In genomic region chr3:139319428-139320402, GRCh38 we compare ENCODE assay signal across 11 cellular contexts. TPM values are rescaled to one million over a fixed set of nuclear protein-coding genes. Genes with fewer than 3 reads are reported as not detected.
DNase-seq lines count a peak whose midpoint lies in the region; ATAC-seq, FAIRE-seq and TF ChIP-seq lines count a peak whose summit lies in the region.
"Had no signal": no experiment of that assay in that cellular context is flagged by ENCODE, and none has a peak within 500 bp of the region (broad histone marks: within the 10 kb centered on the region; RNA-seq: fewer than 3 reads in every experiment).

No MANE protein-coding gene starts in this region.

- H3K27ac ChIP-seq in dorsolateral prefrontal cortex (no peak overlapping the region), prostate gland (no peak overlapping the region)
- H3K27ac ChIP-seq: SJSA1, thoracic aorta had no signal

- TF ChIP-seq CTCF in D721Med (IDR thresholded peaks at IDR 0.05; ENCODE audit: insufficient read depth, missing control alignments) (peak; percentile 40), dorsolateral prefrontal cortex (IDR thresholded peaks at IDR 0.05 in 54 of 56, conservative IDR thresholded peaks at IDR 0.05 in 2 of 56; ENCODE audit: low read depth in 1 of 56, partially characterized antibody in 56 of 56) (peak in 4 of 56 donors; percentile 8 to 29 (median 17)), prostate gland (IDR thresholded peaks at IDR 0.05) (no peak)

- WGBS in prostate gland, result 64% methylated on average over 10 of the region's 10 CpGs

- intact Hi-C loops in dorsolateral prefrontal cortex (cut with DNase I), result loop anchor here (10.0 kb wide), 3 partner anchors 135 to 725 kb away; partner anchors contain the start of genes CEP70 (in 1 of the 2) and FAIM (in 1 of the 2)
- intact Hi-C loops in prostate gland (cut with DNase I), result no loop called here

- no peak for ATAC-seq in GM18858 (IDR thresholded peaks at IDR 0.05; ENCODE audit: unreplicated experiment)

- H3K27me3 ChIP-seq in H7 (ENCODE audit: control insufficient read depth, insufficient read depth, low read length) (no peaks in the 10 kb centered on the region), dorsolateral prefrontal cortex (peaks cover 0 to 4% (median 0%) of the 10 kb centered on the region in 45 donors), prostate gland (replicated peaks; ENCODE audit: insufficient read depth) (no peaks in the 10 kb centered on the region)
- H3K27me3 ChIP-seq: SJSA1 had no signal

- no peaks in the 10 kb centered on the region for H3K36me3 ChIP-seq in H7 (replicated peaks; ENCODE audit: control insufficient read depth, insufficient read depth, low read length)
- H3K36me3 ChIP-seq in prostate gland, result no peaks in the 10 kb centered on the region
- H3K36me3 ChIP-seq: SJSA1, thoracic aorta had no signal

- H3K4me1 ChIP-seq in prostate gland (replicated peaks), result no peaks in the 10 kb centered on the region

- DNase-seq in D721Med (ENCODE audit: insufficient read length, low spot score) (no peak), H7 (peak; percentile 86), SK-MEL-5 (ENCODE audit: low read depth, low spot score) (peak; percentile 60), iPS DF 4.7 (ENCODE audit: extremely low read depth, low spot score) (peak; percentile 51), dorsolateral prefrontal cortex (no peak), cerebellum (ENCODE audit: low spot score) (no peak), prostate gland (ENCODE audit: low spot score) (no peak)
- DNase-seq: activated effector memory CD4-positive, alpha-beta T cell treated with anti-CD3 and anti-CD28 coated beads, Interleukin-2, amount 50 U/mL, for 16 hours had no signal

- in situ Hi-C loops in SK-MEL-5 (cut with HindIII; ENCODE audit: low pct_unique_long_range_greater_than_20kb, low sequenced_read_pairs), result loop anchor here (10.0 kb wide), 1 partner anchor 205 kb away; no protein-coding TSS in a partner anchor

- H3K4me3 ChIP-seq in H7 (ENCODE audit: insufficient read depth, low read depth, low read length) (no peak overlapping the region), dorsolateral prefrontal cortex (no peak overlapping the region), prostate gland (no peak overlapping the region)
- H3K4me3 ChIP-seq: SJSA1, thoracic aorta had no signal

- TF ChIP-seq POLR2A in prostate gland (IDR thresholded peaks at IDR 0.05), result no peak

- no peak for FAIRE-seq in D721Med (lab: Jason Lieb, UNC)

- H3K9me3 ChIP-seq in prostate gland, result no peaks in the 10 kb centered on the region
- H3K9me3 ChIP-seq: SJSA1, thoracic aorta had no signal

RNA-seq across cellular contexts. Expression of gene MRPS22, which starts 24.1 kb away (rescaled TPM):
- 53.6 and 70.9 TPM in 2 replicates for total RNA-seq in H7 (2014; rRNA removed; shearing (Covaris generic))
- total RNA-seq in SK-MEL-5 (2014; rRNA removed; shearing (Covaris generic)), result 129 and 177 TPM in 2 replicates
- polyA plus RNA-seq in SK-MEL-5 (2015; cell fraction: cytosol; rRNA removed), result 74.0 and 86.4 TPM in 2 replicates
- polyA plus RNA-seq in SK-MEL-5 (2015; cell fraction: nucleus; rRNA removed), result 72.9 and 79.6 TPM in 2 replicates
- total RNA-seq in dorsolateral prefrontal cortex (10 to 100 TPM; 30.2 to 62.0 (median 46.2) TPM), cerebellum (48.0 TPM), prostate gland (10 to 100 TPM; 34.1 to 37.8 TPM)

Comparison
In these comparisons a context has a peak if more than half of its experiments do, and no peak if none do; other contexts are left out.
1. DNase-seq: peak in H7 (single experiment), SK-MEL-5 (single experiment) and iPS DF 4.7 (single experiment); none in D721Med (single experiment), dorsolateral prefrontal cortex (0 of 10), cerebellum (single experiment) and prostate gland (single experiment).